In genomic region chr1:4778056-4778455, GRCh38 we compare ENCODE assay signal across 8 cellular contexts.
A peak's percentile ranks its signal among the peaks of the same experiment; 100 is the strongest.
DNase-seq lines count a peak whose midpoint lies in the region; ATAC-seq and TF ChIP-seq lines count a peak whose summit lies in the region.

No MANE protein-coding gene starts in this region.

- H3K36me3 Mint-ChIP-seq in stimulated activated effector memory CD8-positive, alpha-beta T cell treated with anti-CD3 and anti-CD28 coated beads, Interleukin-12 subunit alpha, Interleukin-12 subunit beta, amount 100 ng/mL, for 72 hours = no peaks in the 10 kb centered on the region

- in situ Hi-C loops in brain microvascular endothelial cell (cut with HindIII; ENCODE audit: low pct_ligation_motif_present, low sequenced_read_pairs) (no loop called here), ACHN (cut with HindIII; ENCODE audit: low pct_ligation_motif_present, low pct_unique_long_range_greater_than_20kb, low sequenced_read_pairs) (no loop called here)

- H3K36me3 ChIP-seq in brain microvascular endothelial cell (replicated peaks) = no peaks in the 10 kb centered on the region

- H3K27ac Mint-ChIP-seq in stimulated activated effector memory CD8-positive, alpha-beta T cell treated with anti-CD3 and anti-CD28 coated beads, Interleukin-12 subunit alpha, Interleukin-12 subunit beta, amount 100 ng/mL, for 72 hours = no peak overlapping the region

- H3K27me3 ChIP-seq in brain microvascular endothelial cell (replicated peaks) = no peaks in the 10 kb centered on the region

- no peak overlapping the region for H3K4me3 ChIP-seq in brain microvascular endothelial cell (ENCODE audit: low read depth, low read length)

- no peak overlapping the region for H3K27ac ChIP-seq in brain microvascular endothelial cell

- no peak overlapping the region for H3K4me3 Mint-ChIP-seq in stimulated activated effector memory CD8-positive, alpha-beta T cell treated with anti-CD3 and anti-CD28 coated beads, Interleukin-12 subunit alpha, Interleukin-12 subunit beta, amount 100 ng/mL, for 72 hours

- H3K9me3 Mint-ChIP-seq in stimulated activated effector memory CD8-positive, alpha-beta T cell treated with anti-CD3 and anti-CD28 coated beads, Interleukin-12 subunit alpha, Interleukin-12 subunit beta, amount 100 ng/mL, for 72 hours = no peaks in the 10 kb centered on the region

- TF ChIP-seq CTCF in LNCAP (IDR thresholded peaks at IDR 0.05) = peak; percentile 66
- TF ChIP-seq CTCF in brain microvascular endothelial cell (IDR thresholded peaks at IDR 0.05; ENCODE audit: low read depth, low read length, missing control alignments) = peak; percentile 57

- peak; percentile 73 for DNase-seq in Ammon's horn (ENCODE audit: low spot score)
- no peak for DNase-seq in brain microvascular endothelial cell
- peak; percentile 57 for DNase-seq in medulla oblongata (ENCODE audit: extremely low spot score)
- no peak for DNase-seq in stimulated activated effector memory CD8-positive, alpha-beta T cell treated with anti-CD3 and anti-CD28 coated beads, Interleukin-12 subunit alpha, Interleukin-12 subunit beta, amount 100 ng/mL, for 72 hours (ENCODE audit: low spot score in 2 of 2)
- DNase-seq in SKM-1 treated with dmso at 0.1 percent for 144 hours (lab: John Stamatoyannopoulos, UW; ENCODE audit: unreplicated experiment) = no peak
- no peak for DNase-seq in ACHN
- DNase-seq in AG08396 (ENCODE audit: low spot score) = no peak

- no peak for ATAC-seq in stimulated activated effector memory CD8-positive, alpha-beta T cell treated with anti-CD3 and anti-CD28 coated beads, Interleukin-12 subunit alpha, Interleukin-12 subunit beta, amount 100 ng/mL, for 72 hours

- H3K4me1 Mint-ChIP-seq in stimulated activated effector memory CD8-positive, alpha-beta T cell treated with anti-CD3 and anti-CD28 coated beads, Interleukin-12 subunit alpha, Interleukin-12 subunit beta, amount 100 ng/mL, for 72 hours = no peaks in the 10 kb centered on the region

Comparison
In these comparisons a context has a peak if more than half of its experiments do, and no peak if none do; other contexts are left out.
1. DNase-seq: peak in Ammon's horn (single experiment) and medulla oblongata (single experiment); none in brain microvascular endothelial cell (single experiment), stimulated activated effector memory CD8-positive, alpha-beta T cell treated with anti-CD3 and anti-CD28 coated beads, Interleukin-12 subunit alpha, Interleukin-12 subunit beta, amount 100 ng/mL, for 72 hours (0 of 2), SKM-1 treated with dmso at 0.1 percent for 144 hours (single experiment), ACHN (single experiment) and AG08396 (single experiment).